In genomic region chr5:105806601-105807000, GRCh38 we compare ENCODE assay signal across 22 cellular contexts.
A peak's percentile ranks its signal among the peaks of the same experiment; 100 is the strongest.
DNase-seq lines count a peak whose midpoint lies in the region; ATAC-seq and TF ChIP-seq lines count a peak whose summit lies in the region.
"Had no signal": no experiment of that assay in that cellular context is flagged by ENCODE, and none has a peak within 500 bp of the region (broad histone marks: within the 10 kb centered on the region; RNA-seq: fewer than 3 reads in every experiment).

No MANE protein-coding gene starts in this region.

- H3K4me1 ChIP-seq in adipocyte (ENCODE audit: control insufficient read depth, insufficient read depth, low read length) (peaks cover under 1% of the 10 kb centered on the region), smooth muscle cell (ENCODE audit: low read depth) (no peaks in the 10 kb centered on the region), BE2C (peaks cover 4% of the 10 kb centered on the region; the same call in 1 of the 2 replicates)
- H3K4me1 ChIP-seq: BLaER1 treated with 17β-estradiol and CSF1 and Interleukin-3, amounts not matched to agents 10 nM and 100 nM had no signal

- DNase-seq in adipocyte (ENCODE audit: low read depth): peak; percentile 49
- DNase-seq in brain microvascular endothelial cell: peak; percentile 9
- peak; percentile 36 for DNase-seq in fibroblast of pulmonary artery (ENCODE audit: low read depth)
- DNase-seq in smooth muscle cell (lab: John Stamatoyannopoulos, UW; ENCODE audit: unreplicated experiment): no peak
- DNase-seq in BE2C: no peak
- no peak for DNase-seq in NCI-H2029 (lab: John Stamatoyannopoulos, UW)
- DNase-seq: CD4-positive, alpha-beta T cell; GOT3; HFFc6; MM.1S; NCI-H2081; NCI-H2171; NCI-H345; NCI-H524; NCI-H748 treated with DMSO at 0.1 percent for 48 hours; SIG-M5 had no signal

- peak overlapping the region; percentile 46 for H2AFZ ChIP-seq in smooth muscle cell (ENCODE audit: low read depth)

- H3K36me3 ChIP-seq in adipocyte (ENCODE audit: control insufficient read depth, insufficient read depth, low read length, severe bottlenecking) (no peaks in the 10 kb centered on the region), brain microvascular endothelial cell (replicated peaks) (no peaks in the 10 kb centered on the region), smooth muscle cell (ENCODE audit: low read depth) (no peaks in the 10 kb centered on the region), BE2C (no peaks in the 10 kb centered on the region)
- H3K36me3 ChIP-seq: BLaER1 treated with 17β-estradiol and CSF1 and Interleukin-3, amounts not matched to agents 10 nM and 100 nM; HAP-1 had no signal

- no peaks in the 10 kb centered on the region for H3K79me2 ChIP-seq in smooth muscle cell (ENCODE audit: low read depth)

- H3K9me3 ChIP-seq in adipocyte (ENCODE audit: control insufficient read depth, low read length) (peaks cover 3% of the 10 kb centered on the region), smooth muscle cell (replicated peaks; ENCODE audit: low read depth) (no peaks in the 10 kb centered on the region), BE2C (no peaks in the 10 kb centered on the region)

- in situ Hi-C loops in brain microvascular endothelial cell (cut with HindIII; ENCODE audit: low pct_ligation_motif_present, low sequenced_read_pairs): no loop called here

- no peaks in the 10 kb centered on the region for H4K20me1 ChIP-seq in smooth muscle cell (ENCODE audit: low read depth)
- H4K20me1 ChIP-seq: BLaER1 treated with 17β-estradiol and CSF1 and Interleukin-3, amounts not matched to agents 10 nM and 100 nM had no signal

- H3K4me2 ChIP-seq in smooth muscle cell: no peak overlapping the region
- H3K4me2 ChIP-seq: BLaER1 treated with 17β-estradiol and CSF1 and Interleukin-3, amounts not matched to agents 10 nM and 100 nM; KMS-11 had no signal

- H3K9ac ChIP-seq in adipocyte (ENCODE audit: low read length) (no peak overlapping the region), smooth muscle cell (ENCODE audit: low read depth) (no peak overlapping the region)
- H3K9ac ChIP-seq: BLaER1 treated with 17β-estradiol and CSF1 and Interleukin-3, amounts not matched to agents 10 nM and 100 nM; KMS-11 had no signal

- no peak overlapping the region for H3K4me3 ChIP-seq in adipocyte (ENCODE audit: low read length)
- H3K4me3 ChIP-seq in brain microvascular endothelial cell (ENCODE audit: low read depth, low read length): no peak overlapping the region
- no peak overlapping the region for H3K4me3 ChIP-seq in fibroblast of pulmonary artery (replicated peaks; ENCODE audit: low read depth, low read length)
- H3K4me3 ChIP-seq in smooth muscle cell: no peak overlapping the region
- H3K4me3 ChIP-seq in BE2C (ENCODE audit: low read depth, low read length): no peak overlapping the region
- H3K4me3 ChIP-seq: BLaER1 treated with 17β-estradiol and CSF1 and Interleukin-3, amounts not matched to agents 10 nM and 100 nM; GM12878; HAP-1; SK-N-MC had no signal

- H3K27me3 ChIP-seq in adipocyte (replicated peaks; ENCODE audit: control insufficient read depth, insufficient read depth, low read length): no peaks in the 10 kb centered on the region
- H3K27me3 ChIP-seq in brain microvascular endothelial cell (replicated peaks): no peaks in the 10 kb centered on the region
- no peaks in the 10 kb centered on the region for H3K27me3 ChIP-seq in smooth muscle cell (ENCODE audit: low read depth)
- no peaks in the 10 kb centered on the region for H3K27me3 ChIP-seq in BE2C
- H3K27me3 ChIP-seq: BLaER1 treated with 17β-estradiol and CSF1 and Interleukin-3, amounts not matched to agents 10 nM and 100 nM had no signal

- no peak for TF ChIP-seq CTCF in brain microvascular endothelial cell (IDR thresholded peaks at IDR 0.05; ENCODE audit: low read depth, low read length, missing control alignments)
- TF ChIP-seq CTCF in fibroblast of pulmonary artery (IDR thresholded peaks at IDR 0.05; ENCODE audit: low read length, missing control alignments): no peak
- TF ChIP-seq CTCF in smooth muscle cell (IDR thresholded peaks at IDR 0.05; ENCODE audit: borderline replicate concordance, insufficient read depth, poor library complexity, severe bottlenecking): no peak
- TF ChIP-seq CTCF in BE2C (IDR thresholded peaks at IDR 0.05; ENCODE audit: low read depth, low read length): no peak

- H3F3A ChIP-seq in smooth muscle cell (ENCODE audit: low read depth): no peaks in the 10 kb centered on the region

- no peak for ATAC-seq in GM21576 (IDR thresholded peaks at IDR 0.05; ENCODE audit: unreplicated experiment)
- ATAC-seq: GM12878 had no signal

- H3K27ac ChIP-seq in brain microvascular endothelial cell (peak overlapping the region; percentile 59), smooth muscle cell (ENCODE audit: low read depth) (no peak overlapping the region)
- H3K27ac ChIP-seq: BLaER1 treated with 17β-estradiol and CSF1 and Interleukin-3, amounts not matched to agents 10 nM and 100 nM; KMS-11; SK-N-MC had no signal

Comparison
In these comparisons a context has a peak if more than half of its experiments do, and no peak if none do; other contexts are left out.
1. DNase-seq: peak in adipocyte (single experiment), brain microvascular endothelial cell (single experiment) and fibroblast of pulmonary artery (single experiment); none in smooth muscle cell (single experiment), BE2C (single experiment) and NCI-H2029 (single experiment).